11 cellular contexts compared by ENCODE assay signal in the genomic region with DNA sequence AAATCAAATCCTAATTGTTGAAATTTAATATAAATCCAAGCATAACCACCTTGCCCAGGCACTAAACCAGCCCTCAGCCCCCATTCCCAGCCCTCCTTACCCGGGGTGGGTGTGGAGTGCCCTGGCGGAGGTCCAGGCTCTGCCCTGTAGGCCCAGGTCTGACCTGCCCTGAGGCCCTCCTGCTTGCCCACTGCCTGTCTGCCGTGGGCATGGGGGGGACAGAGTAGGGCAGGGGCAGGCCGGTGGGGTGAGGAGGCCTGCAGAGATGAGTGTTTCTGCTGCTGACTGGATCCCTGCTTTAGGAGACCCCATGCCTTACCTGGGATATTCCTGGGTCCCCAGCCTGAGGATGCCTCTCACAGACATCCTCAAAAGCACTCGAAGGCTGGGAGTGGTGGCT.
"Had no signal": no experiment of that assay in that cellular context is flagged by ENCODE, and none has a peak within 500 bp of the region (broad histone marks: within the 10 kb centered on the region; RNA-seq: fewer than 3 reads in every experiment).

No MANE protein-coding gene starts in this region.

- H3K9me3 ChIP-seq: SJSA1 had no signal

- H3K36me3 ChIP-seq: SJSA1 had no signal

- ATAC-seq: natural killer cell treated with Interleukin-12 subunit alpha and Interleukin-12 subunit beta and Interleukin-15 and Interleukin-18, amount 100 ng/mL, for 72 hours; stimulated activated effector memory CD8-positive, alpha-beta T cell treated with anti-CD3 and anti-CD28 coated beads, Interleukin-12 subunit alpha, Interleukin-12 subunit beta, amount 100 ng/mL, for 72 hours had no signal

- DNase-seq: activated CD4-positive, alpha-beta T cell treated with anti-CD3 and anti-CD28 coated beads for 48 hours; activated naive CD4-positive, alpha-beta T cell treated with Interleukin-2 at 50 U/mL for 16 hours; effector memory CD4-positive, alpha-beta T cell; kidney glomerular epithelial cell; occipital lobe; T1000; WERI-Rb-1 had no signal

- H3K4me3 ChIP-seq: SJSA1 had no signal

- H3K27ac ChIP-seq: epithelial cell of prostate, SJSA1, WERI-Rb-1 had no signal

- H3K27me3 ChIP-seq: SJSA1 had no signal
